ENCODE assay signal across 11 cellular contexts in genomic region chr5:149453618-149454415, GRCh38.
DNase-seq lines count a peak whose midpoint lies in the region; ATAC-seq and TF ChIP-seq lines count a peak whose summit lies in the region.
"Had no signal": no experiment of that assay in that cellular context is flagged by ENCODE, and none has a peak within 500 bp of the region (broad histone marks: within the 10 kb centered on the region; RNA-seq: fewer than 3 reads in every experiment).

No MANE protein-coding gene starts in this region.

- DNase-seq in Peyer's patch = peak in 1 of 3 donors; percentile 65
- no peak for DNase-seq in epithelial cell of prostate (ENCODE audit: low read depth, low spot score)
- DNase-seq in myocyte (ENCODE audit: low read depth) = peak; percentile 47
- DNase-seq in tibial artery = no peak
- DNase-seq in GM19240 (ENCODE audit: insufficient read length, low spot score) = no peak
- DNase-seq: amygdala, DMS153, NCI-H1436 treated with DMSO at 0.1 percent for 48 hours had no signal

- H3K9me3 ChIP-seq in Peyer's patch = no peaks in the 10 kb centered on the region
- H3K9me3 ChIP-seq in tibial artery = no peaks in the 10 kb centered on the region

- peak in 1 of 2 donors; percentile 52 for TF ChIP-seq POLR2A in Peyer's patch (IDR thresholded peaks at IDR 0.05)

- H3K4me1 ChIP-seq in Peyer's patch (peaks cover 0 to 56% (median 17%) of the 10 kb centered on the region in 4 donors), tibial artery (peaks cover 0 to 76% (median 60%) of the 10 kb centered on the region in 4 donors)

- no peaks in the 10 kb centered on the region for H3K36me3 ChIP-seq in Peyer's patch
- no peaks in the 10 kb centered on the region for H3K36me3 ChIP-seq in tibial artery

- peak overlapping the region; percentile 25 to 95 (median 86) for H3K27ac ChIP-seq in Peyer's patch
- peak overlapping the region; percentile 56 for H3K27ac ChIP-seq in epithelial cell of prostate
- H3K27ac ChIP-seq in tibial artery = peak overlapping the region; percentile 88 to 92
- H3K27ac ChIP-seq: PC-9 had no signal

- H3K4me3 ChIP-seq in Peyer's patch = no peak overlapping the region
- H3K4me3 ChIP-seq in tibial artery = no peak overlapping the region
- H3K4me3 ChIP-seq: PC-9 had no signal

- H3K27me3 ChIP-seq in Peyer's patch (no peaks in the 10 kb centered on the region), tibial artery (no peaks in the 10 kb centered on the region)

- no peak for TF ChIP-seq CTCF in Peyer's patch (IDR thresholded peaks at IDR 0.05)
- no peak for TF ChIP-seq CTCF in tibial artery (IDR thresholded peaks at IDR 0.05)

- ATAC-seq in HG03439 (IDR thresholded peaks at IDR 0.05; ENCODE audit: unreplicated experiment) (no peak), HG02852 (IDR thresholded peaks at IDR 0.05; ENCODE audit: unreplicated experiment) (no peak)

- intact Hi-C loops in tibial artery (cut with DNase I; ENCODE audit: low total_unique reads) = no loop called here
